Comparison of ENCODE assay signal across 10 cellular contexts in the genomic region with DNA sequence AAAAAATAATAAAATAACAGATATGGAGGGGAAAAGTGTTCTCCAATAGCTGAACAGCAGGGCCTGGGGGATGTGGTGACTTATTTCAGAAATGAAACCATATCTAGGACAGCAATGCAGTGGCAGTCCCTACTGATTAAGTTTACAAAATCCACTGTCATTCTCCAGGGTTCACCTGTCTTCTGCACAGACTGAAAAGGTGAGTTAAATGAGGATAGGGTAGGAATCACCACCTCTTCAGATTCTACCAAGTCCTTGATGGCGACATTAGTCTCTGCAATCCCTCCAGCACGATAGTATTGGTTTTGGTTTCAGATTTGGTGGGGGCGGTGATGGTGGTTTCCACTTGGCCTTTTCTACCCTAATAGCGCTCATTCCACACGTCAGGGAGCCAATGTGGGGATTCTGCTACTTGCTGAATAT. TPM values are rescaled to one million over a fixed set of nuclear protein-coding genes. Genes with fewer than 3 reads are reported as not detected.
DNase-seq lines count a peak whose midpoint lies in the region; ATAC-seq, FAIRE-seq and TF ChIP-seq lines count a peak whose summit lies in the region.
"Had no signal": no experiment of that assay in that cellular context is flagged by ENCODE, and none has a peak within 500 bp of the region (broad histone marks: within the 10 kb centered on the region; RNA-seq: fewer than 3 reads in every experiment).

No MANE protein-coding gene starts in this region.

- H3K4me3 ChIP-seq in PC-9, result no peak overlapping the region

- DNase-seq in GM18507 (ENCODE audit: extremely low spot score, insufficient read length, low read depth), result peak; percentile 37
- peak in 1 of 2 donors; percentile 23 for DNase-seq in activated naive CD4-positive, alpha-beta T cell treated with anti-CD3 and anti-CD28 coated beads, Interleukin-2, amount 50 U/mL, for 72 hours (ENCODE audit: low spot score in 2 of 2)
- no peak for DNase-seq in SK-N-DZ (ENCODE audit: low spot score)
- no peak for DNase-seq in AG08395 (ENCODE audit: low spot score)
- DNase-seq in PC-9, result no peak
- DNase-seq in activated gamma-delta T cell (lab: John Stamatoyannopoulos, UW), result no peak

- no peaks in the 10 kb centered on the region for H3K36me3 ChIP-seq in PC-9 (ENCODE audit: low read depth)

- POLR2A ChIA-PET in PC-9 (lab: Charles Lee; ENCODE audit: unreplicated experiment), result no interaction called here

- no peak overlapping the region for H3K27ac ChIP-seq in PC-9

- H3K9me3 ChIP-seq in PC-9 (ENCODE audit: insufficient read depth, low read depth), result no peaks in the 10 kb centered on the region

- intact Hi-C loops in PC-9 (cut with micrococcal nuclease; ENCODE audit: unreplicated experiment), result no loop called here

- no peak for TF ChIP-seq CTCF in PC-9 (conservative IDR thresholded peaks at IDR 0.05)

- no peaks in the 10 kb centered on the region for H3K27me3 ChIP-seq in PC-9 (ENCODE audit: insufficient read depth, low read depth)

- no peaks in the 10 kb centered on the region for H3K9me2 ChIP-seq in PC-9 (ENCODE audit: insufficient read depth)

- ATAC-seq in GM19467 (IDR thresholded peaks at IDR 0.05; ENCODE audit: unreplicated experiment), result peak; percentile 91
- peak; percentile 90 for ATAC-seq in HG03097 (IDR thresholded peaks at IDR 0.05; ENCODE audit: low FRiP score, unreplicated experiment)
- ATAC-seq in activated naive CD4-positive, alpha-beta T cell treated with anti-CD3 and anti-CD28 coated beads, Interleukin-2, amount 50 U/mL, for 72 hours, result peak; percentile 43 to 84

- CTCF ChIA-PET in PC-9 (lab: Charles Lee), result no interaction called here

- H3F3A ChIP-seq in PC-9 (ENCODE audit: insufficient read depth, low read depth), result no peaks in the 10 kb centered on the region

- H3K79me2 ChIP-seq in PC-9 (ENCODE audit: low read depth), result no peaks in the 10 kb centered on the region

- H2AFZ ChIP-seq in PC-9, result no peak overlapping the region

- H4K20me1 ChIP-seq in PC-9 (ENCODE audit: insufficient read depth), result no peaks in the 10 kb centered on the region

- H3K9me3 Mint-ChIP-seq in activated naive CD4-positive, alpha-beta T cell treated with anti-CD3 and anti-CD28 coated beads, Interleukin-2, amount 50 U/mL, for 72 hours, result no peaks in the 10 kb centered on the region

- no peaks in the 10 kb centered on the region for H3K36me3 Mint-ChIP-seq in activated naive CD4-positive, alpha-beta T cell treated with anti-CD3 and anti-CD28 coated beads, Interleukin-2, amount 50 U/mL, for 72 hours

- FAIRE-seq in GM18507 (lab: Jason Lieb, UNC), result peak; percentile 83

- BruUV-seq in PC-9 (replicated peaks; lab: Mats Ljungman, UMichigan), result no TSS peak

- H3K4me2 ChIP-seq in PC-9, result no peak overlapping the region

- no peak overlapping the region for H3K27ac Mint-ChIP-seq in activated naive CD4-positive, alpha-beta T cell treated with anti-CD3 and anti-CD28 coated beads, Interleukin-2, amount 50 U/mL, for 72 hours

- no peaks in the 10 kb centered on the region for H3K4me1 ChIP-seq in PC-9 (replicated peaks; ENCODE audit: insufficient read depth)

RNA-seq across cellular contexts. Expression of gene NPM1, which starts 32.3 kb away (rescaled TPM):
- 1,000 to 10,000 TPM; 2,118 to 2,656 TPM for total RNA-seq in activated naive CD4-positive, alpha-beta T cell treated with anti-CD3 and anti-CD28 coated beads, Interleukin-2, amount 50 U/mL, for 72 hours
- 2,594 and 2,647 TPM in 2 replicates for polyA plus RNA-seq in SK-N-DZ (2014; cell fraction: cytosol; rRNA removed)
- polyA plus RNA-seq in SK-N-DZ (2014; cell fraction: nucleus; rRNA removed), result 1,411 and 1,693 TPM in 2 replicates
- 2,285 and 2,364 TPM in 2 replicates for total RNA-seq in PC-9 (2021)

RNA-seq across cellular contexts. Expression of gene TLX3, which starts 46.3 kb away (rescaled TPM):
- not detected for total RNA-seq in activated naive CD4-positive, alpha-beta T cell treated with anti-CD3 and anti-CD28 coated beads, Interleukin-2, amount 50 U/mL, for 72 hours
- polyA plus RNA-seq in SK-N-DZ (2014; cell fraction: cytosol; rRNA removed), result 18.4 and 23.8 TPM in 2 replicates
- 7.7 and 13.6 TPM in 2 replicates for polyA plus RNA-seq in SK-N-DZ (2014; cell fraction: nucleus; rRNA removed)
- not detected in 2 replicates for total RNA-seq in PC-9 (2021)
- total RNA-seq: SK-MEL-5 had no signal
- polyA plus RNA-seq: adipose tissue had no signal
